Comparison of ENCODE assay signal across 8 cellular contexts in the genomic region with DNA sequence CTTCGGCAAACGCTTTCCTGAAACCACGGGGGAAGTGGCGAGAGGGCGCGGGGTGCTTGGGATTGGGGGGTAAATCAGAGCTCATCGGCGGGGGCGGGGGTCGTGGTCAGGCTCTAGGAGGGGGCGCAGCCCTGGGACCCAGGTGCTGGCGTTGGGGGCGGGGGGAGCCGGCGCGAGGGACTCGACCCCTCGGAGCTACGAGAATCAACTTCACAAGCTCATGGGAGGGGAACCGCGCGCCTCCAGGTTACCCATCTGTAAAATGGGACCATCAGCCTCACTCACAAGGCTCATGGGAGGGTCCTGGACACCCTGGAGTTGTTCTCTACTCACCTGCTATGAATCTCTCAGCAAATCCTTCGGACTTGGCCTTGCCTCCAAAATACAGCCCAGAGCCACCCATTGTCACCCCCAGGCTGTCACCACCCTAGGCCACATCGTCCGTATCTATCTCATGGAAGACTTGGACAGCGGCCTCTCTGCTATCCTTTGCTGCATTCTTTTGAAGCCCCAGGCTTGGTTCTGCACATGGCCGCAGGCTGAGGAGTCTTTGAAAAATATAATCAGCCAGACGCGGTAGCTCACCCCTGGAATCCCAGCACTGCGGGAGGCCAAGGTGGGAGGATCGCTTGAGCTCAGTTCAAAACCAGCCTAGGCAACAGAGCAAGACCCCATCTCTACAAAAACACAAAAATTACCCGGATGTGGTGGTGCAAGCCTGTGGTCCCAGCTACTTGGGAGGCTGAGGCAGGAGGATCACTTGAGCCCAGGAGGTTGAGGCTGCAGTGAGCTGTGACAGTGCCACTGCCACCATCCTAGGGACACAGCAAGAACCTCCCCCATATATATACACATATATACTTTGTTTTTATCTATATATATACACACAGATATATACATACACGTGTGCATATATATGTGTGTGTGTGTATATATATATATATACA. TPM values are rescaled to one million over a fixed set of nuclear protein-coding genes. Genes with fewer than 3 reads are reported as not detected.
DNase-seq lines count a peak whose midpoint lies in the region; ATAC-seq, FAIRE-seq and TF ChIP-seq lines count a peak whose summit lies in the region.

No MANE protein-coding gene starts in this region.

- H3K4me2 ChIP-seq in PC-3 (ENCODE audit: low read length) (peak overlapping the region; percentile 97), endothelial cell of umbilical vein (ENCODE audit: insufficient read depth, low read length) (peak overlapping the region; percentile 43)

- BruUV-seq in PC-3 (replicated peaks; lab: Mats Ljungman, UMichigan) (TSS peak; percentile 67), endothelial cell of umbilical vein (replicated peaks; lab: Mats Ljungman, UMichigan) (TSS peak; percentile 58)

- no peaks in the 10 kb centered on the region for H3K9me2 ChIP-seq in PC-3 (replicated peaks; ENCODE audit: low read length)

- no peak for TF ChIP-seq POLR2A in endothelial cell of umbilical vein (IDR thresholded peaks at IDR 0.05; ENCODE audit: low read depth, low read length)

- H3K9me1 ChIP-seq in endothelial cell of umbilical vein (replicated peaks; ENCODE audit: control insufficient read depth, extremely low read depth, insufficient read depth, low read length): no peaks in the 10 kb centered on the region

- H3K27me3 Mint-ChIP-seq in CD4-positive, alpha-beta memory T cell: no peaks in the 10 kb centered on the region

- peaks cover 21% of the 10 kb centered on the region for H4K20me1 ChIP-seq in PC-3 (ENCODE audit: low read length)
- H4K20me1 ChIP-seq in endothelial cell of umbilical vein (replicated peaks; ENCODE audit: control insufficient read depth, extremely low read depth, insufficient read depth, low read length): no peaks in the 10 kb centered on the region

- H3K9ac ChIP-seq in PC-3 (ENCODE audit: low read length) (peak overlapping the region; percentile 97), endothelial cell of umbilical vein (replicated peaks; ENCODE audit: extremely low read depth, insufficient read depth, low read length) (peak overlapping the region; percentile 67)

- dilution Hi-C loops in endothelial cell of umbilical vein (cut with MboI; ENCODE audit: extremely low pct_ligation_motif_present, low sequenced_read_pairs): no loop called here

- H2AFZ ChIP-seq in PC-3 (ENCODE audit: low read length) (peak overlapping the region; percentile 93), endothelial cell of umbilical vein (ENCODE audit: low read depth, low read length) (peak overlapping the region; percentile 79)

- ATAC-seq in PC-3 (no peak), GM21360 (IDR thresholded peaks at IDR 0.05; ENCODE audit: unreplicated experiment) (no peak), GM18511 (IDR thresholded peaks at IDR 0.05; ENCODE audit: unreplicated experiment) (no peak), GM18861 (IDR thresholded peaks at IDR 0.05; ENCODE audit: unreplicated experiment) (no peak)

- peaks cover 6% of the 10 kb centered on the region for H3K36me3 ChIP-seq in CD4-positive, alpha-beta memory T cell (ENCODE audit: insufficient read depth, low read length)
- H3K36me3 ChIP-seq in PC-3 (ENCODE audit: low read depth, low read length) (peaks cover 15% of the 10 kb centered on the region; the same call in 1 of the 2 replicates), endothelial cell of umbilical vein (ENCODE audit: control insufficient read depth in 2 of 2, extremely low read depth in 1 of 2, insufficient read depth in 2 of 2, low read length in 2 of 2) (no peaks in the 10 kb centered on the region), neutrophil (peaks cover 22% of the 10 kb centered on the region)

- FAIRE-seq in endothelial cell of umbilical vein (lab: Jason Lieb, UNC): no peak

- peaks cover 65% of the 10 kb centered on the region for H3K4me1 ChIP-seq in CD4-positive, alpha-beta memory T cell (ENCODE audit: insufficient read depth, low read length)
- H3K4me1 ChIP-seq in PC-3 (ENCODE audit: insufficient read depth, low read length) (peaks cover 48% of the 10 kb centered on the region), endothelial cell of umbilical vein (ENCODE audit: control insufficient read depth, extremely low read depth, insufficient read depth, low read length) (peaks cover 17% of the 10 kb centered on the region), neutrophil (ENCODE audit: control insufficient read depth in 1 of 2, insufficient read depth in 1 of 2, low read depth in 1 of 2, low read length in 1 of 2) (peaks cover 24 to 25% of the 10 kb centered on the region in 2 experiments)

- no peaks in the 10 kb centered on the region for H3K9me3 ChIP-seq in CD4-positive, alpha-beta memory T cell (ENCODE audit: control insufficient read depth in 1 of 2, low read length in 2 of 2)
- no peaks in the 10 kb centered on the region for H3K9me3 ChIP-seq in PC-3 (ENCODE audit: low read length)
- H3K9me3 ChIP-seq in endothelial cell of umbilical vein (replicated peaks; ENCODE audit: control insufficient read depth, insufficient read depth, low read length): no peaks in the 10 kb centered on the region
- no peaks in the 10 kb centered on the region for H3K9me3 ChIP-seq in neutrophil

- no peaks in the 10 kb centered on the region for H3F3A ChIP-seq in PC-3 (ENCODE audit: low read length, unreplicated experiment)

- H3K27me3 ChIP-seq in CD4-positive, alpha-beta memory T cell (ENCODE audit: insufficient read depth, low read length): no peaks in the 10 kb centered on the region
- H3K27me3 ChIP-seq in PC-3 (ENCODE audit: low read length): no peaks in the 10 kb centered on the region
- H3K27me3 ChIP-seq in endothelial cell of umbilical vein (ENCODE audit: control insufficient read depth in 2 of 2, insufficient read depth in 2 of 2, low read length in 2 of 2): no peaks in the 10 kb centered on the region
- no peaks in the 10 kb centered on the region for H3K27me3 ChIP-seq in neutrophil

- peak overlapping the region; percentile 84 for H3K27ac ChIP-seq in CD4-positive, alpha-beta memory T cell (ENCODE audit: low read depth, low read length)
- H3K27ac ChIP-seq in PC-3 (ENCODE audit: low read length): peak overlapping the region; percentile 42
- peak overlapping the region; percentile 51 for H3K27ac ChIP-seq in endothelial cell of umbilical vein (ENCODE audit: insufficient read depth, low read depth, low read length)
- H3K27ac ChIP-seq in neutrophil: peak overlapping the region; percentile 84

- POLR2A ChIA-PET in CD4-positive, alpha-beta memory T cell (lab: Charles Lee; ENCODE audit: partially characterized antibody): interaction anchor here (1.2 to 4.5 kb wide), 10 partner anchors 11 to 356 kb away, joined by 3 to 47 read pairs (median 6); partner anchors contain the start of genes CATSPERD, DUS3L, LONP1 and NDUFA11
- POLR2A ChIA-PET in PC-3 (lab: Charles Lee; ENCODE audit: unreplicated experiment) (no interaction called here), endothelial cell of umbilical vein (lab: Charles Lee) (interaction anchor here (0.6 kb wide), 1 partner anchor 11 kb away, joined by 3 read pairs; no protein-coding TSS in a partner anchor)

- peaks cover 6 to 30% of the 10 kb centered on the region in 2 donors for H3K36me3 Mint-ChIP-seq in CD4-positive, alpha-beta memory T cell

- H3K27ac Mint-ChIP-seq in CD4-positive, alpha-beta memory T cell: peak overlapping the region; percentile 90 to 97 (median 94)

- intact Hi-C loops in CD4-positive, alpha-beta memory T cell (cut with micrococcal nuclease): loop anchor here (1.0 to 5.0 kb wide), 7 partner anchors 11 to 298 kb away; partner anchors contain the start of genes CATSPERD, DUS3L, HSD11B1L and LONP1
- intact Hi-C loops in PC-3 (cut with micrococcal nuclease) (loop anchor here (2.0 to 5.0 kb wide), 2 partner anchors 74 to 768 kb away; partner anchors contain the start of gene VMAC), endothelial cell of umbilical vein (cut with micrococcal nuclease) (loop anchor here (1.0 to 5.0 kb wide), 2 partner anchors 75 to 123 kb away; partner anchors contain the start of gene VMAC)

- DNase-seq in CD4-positive, alpha-beta memory T cell: no peak
- DNase-seq in PC-3 (no peak), endothelial cell of umbilical vein (ENCODE audit: low read depth, low spot score) (no peak), NCI-H1092 treated with DMSO at 0.1 percent for 48 hours (lab: John Stamatoyannopoulos, UW) (no peak)

- CTCF ChIA-PET in CD4-positive, alpha-beta memory T cell (lab: Charles Lee; ENCODE audit: partially characterized antibody): interaction anchor here (1.1 to 6.1 kb wide), 7 partner anchors 9 to 289 kb away, joined by 3 to 68 read pairs (median 5); partner anchors contain the start of genes NRTN and RPL36
- CTCF ChIA-PET in PC-3 (lab: Charles Lee): interaction anchor here (0.6 to 1.1 kb wide), 6 partner anchors 9 to 1826 kb away, joined by 3 to 6 read pairs (median 4); no protein-coding TSS in a partner anchor
- CTCF ChIA-PET in endothelial cell of umbilical vein (lab: Charles Lee): interaction anchor here (1.5 to 4.9 kb wide), 7 partner anchors 8 to 175 kb away, joined by 4 to 53 read pairs (median 6); partner anchors contain the start of gene NRTN

- peaks cover 0 to 2% (median 0%) of the 10 kb centered on the region in 8 donors for H3K9me3 Mint-ChIP-seq in CD4-positive, alpha-beta memory T cell

- TF ChIP-seq CTCF in PC-3 (conservative IDR thresholded peaks at IDR 0.05; ENCODE audit: low read depth, low read length): no peak
- no peak for TF ChIP-seq CTCF in endothelial cell of umbilical vein (IDR thresholded peaks at IDR 0.05; ENCODE audit: extremely low read depth in 1 of 2, insufficient read depth in 1 of 2, low read depth in 1 of 2, low read length in 2 of 2)
- no peak for TF ChIP-seq CTCF in neutrophil (IDR thresholded peaks at IDR 0.05)

- H3K4me1 Mint-ChIP-seq in CD4-positive, alpha-beta memory T cell: peaks cover 39 to 72% (median 57%) of the 10 kb centered on the region in 4 donors

- H3K4me3 Mint-ChIP-seq in CD4-positive, alpha-beta memory T cell: peak overlapping the region; percentile 91 to 99 (median 92)

- peak overlapping the region; percentile 73 to 81 for H3K4me3 ChIP-seq in CD4-positive, alpha-beta memory T cell (ENCODE audit: low read length in 2 of 2)
- peak overlapping the region; percentile 84 for H3K4me3 ChIP-seq in PC-3 (ENCODE audit: low read length)
- H3K4me3 ChIP-seq in endothelial cell of umbilical vein (replicated peaks in 1 of 3; ENCODE audit: insufficient read depth in 1 of 3, low read depth in 1 of 3, low read length in 3 of 3): peak overlapping the region; percentile 22 to 67 (median 47)
- H3K4me3 ChIP-seq in neutrophil (ENCODE audit: low read depth in 1 of 2, low read length in 1 of 2): peak overlapping the region; percentile 86 to 94

- H3K79me2 ChIP-seq in PC-3 (ENCODE audit: low read length) (peaks cover 66% of the 10 kb centered on the region), endothelial cell of umbilical vein (ENCODE audit: control insufficient read depth, insufficient read depth, low read length) (peaks cover 47% of the 10 kb centered on the region)

RNA-seq across cellular contexts. Expression of gene RANBP3, which starts 0.9 kb away (rescaled TPM):
- total RNA-seq in CD4-positive, alpha-beta memory T cell: 10 to 100 TPM; 84.1 to 94.9 TPM
- polyA plus RNA-seq in CD4-positive, alpha-beta memory T cell: 10 to 100 TPM in 1 of 2 donors, 1 to 10 TPM in 1; 3.4 to 11.6 TPM
- total RNA-seq in PC-3 (2014; rRNA removed): 114 and 153 TPM in 2 replicates
- 72.3 and 87.8 TPM in 2 replicates for total RNA-seq in endothelial cell of umbilical vein
- 85.3 and 102 TPM in 2 replicates for polyA plus RNA-seq in endothelial cell of umbilical vein
- 54.0 and 75.8 TPM in 2 replicates for polyA plus RNA-seq in endothelial cell of umbilical vein (2011; cell fraction: cytosol; rRNA removed)
- 90.5 and 108 TPM in 2 replicates for polyA plus RNA-seq in endothelial cell of umbilical vein (2011; cell fraction: nucleus; rRNA removed)
- 49.6 and 51.8 TPM in 2 replicates for polyA plus RNA-seq in endothelial cell of umbilical vein (2012)
- polyA minus RNA-seq in endothelial cell of umbilical vein: 57.1 and 60.4 TPM in 2 replicates
- polyA minus RNA-seq in endothelial cell of umbilical vein (2011; cell fraction: cytosol; rRNA and poly(A)+ RNA removed): 35.1 TPM
- 35.5 and 40.5 TPM in 2 replicates for polyA minus RNA-seq in endothelial cell of umbilical vein (2011; cell fraction: nucleus; rRNA and poly(A)+ RNA removed)
